12 cellular contexts compared by ENCODE assay signal in genomic region chr17:39920218-39921210, GRCh38. TPM values are rescaled to one million over a fixed set of nuclear protein-coding genes. Genes with fewer than 3 reads are reported as not detected.
A peak's percentile ranks its signal among the peaks of the same experiment; 100 is the strongest.
DNase-seq lines count a peak whose midpoint lies in the region; ATAC-seq and TF ChIP-seq lines count a peak whose summit lies in the region.
"Had no signal": no experiment of that assay in that cellular context is flagged by ENCODE, and none has a peak within 500 bp of the region (broad histone marks: within the 10 kb centered on the region; RNA-seq: fewer than 3 reads in every experiment).

No MANE protein-coding gene starts in this region.

- POLR2A ChIA-PET in RWPE1 (lab: Yijun Ruan, JAX; ENCODE audit: low non-redundant PET): no interaction called here

- ATAC-seq in GM19455 (IDR thresholded peaks at IDR 0.05; ENCODE audit: unreplicated experiment) (no peak), HG02642 (IDR thresholded peaks at IDR 0.05; ENCODE audit: poor library complexity, unreplicated experiment) (no peak)
- ATAC-seq: HCT116, heart left ventricle had no signal

- peaks cover 66% of the 10 kb centered on the region for H3K4me1 Mint-ChIP-seq in activated T-helper 2 cell treated with anti-CD3 and anti-CD28 coated beads, Interferon-gamma antibody, Interleukin-2, Interleukin-4, amounts not matched to agents 10 μg/mL and 5 μg/mL and 100 μg/mL, durations not matched to agents 14 hours and 24 hours and 36 hours (ENCODE audit: low read depth)

- CTCF ChIA-PET in RWPE1 (lab: Yijun Ruan, JAX): interaction anchor here (0.6 to 1.3 kb wide), 3 partner anchors 12 to 108 kb away, joined by 3 to 5 read pairs (median 3); no protein-coding TSS in a partner anchor

- peaks cover 58 to 78% (median 69%) of the 10 kb centered on the region in 10 experiments for H3K4me1 ChIP-seq in BLaER1 treated with 17β-estradiol and CSF1 and Interleukin-3, amounts not matched to agents 10 nM and 100 nM
- H3K4me1 ChIP-seq in spleen: peaks cover 9 to 73% (median 55%) of the 10 kb centered on the region in 6 donors

- TF ChIP-seq POLR2A in spleen (IDR thresholded peaks at IDR 0.05): no peak

- intact Hi-C loops in activated T-helper 2 cell treated with anti-CD3 and anti-CD28 coated beads, Interferon-gamma antibody, Interleukin-2, Interleukin-4, amounts not matched to agents 10 μg/mL and 5 μg/mL and 100 μg/mL, durations not matched to agents 14 hours and 24 hours and 36 hours (cut with micrococcal nuclease): no loop called here
- intact Hi-C loops in spleen (cut with DNase I; ENCODE audit: low total_unique reads): no loop called here

- H3K4me3 Mint-ChIP-seq in activated T-helper 2 cell treated with anti-CD3 and anti-CD28 coated beads, Interferon-gamma antibody, Interleukin-2, Interleukin-4, amounts not matched to agents 10 μg/mL and 5 μg/mL and 100 μg/mL, durations not matched to agents 14 hours and 24 hours and 36 hours (ENCODE audit: low read depth): peak overlapping the region; percentile 26

- DNase-seq in RWPE1 (ENCODE audit: low spot score) (no peak), spleen (peak; percentile 76), C1 segment of cervical spinal cord (lab: John Stamatoyannopoulos, UW) (no peak), NCI-H1436 treated with DMSO at 0.1 percent for 48 hours (lab: John Stamatoyannopoulos, UW) (no peak)
- no peak for DNase-seq in activated T-helper 2 cell treated with anti-CD3 and anti-CD28 coated beads, Interferon-gamma antibody, Interleukin-2, Interleukin-4, amounts not matched to agents 10 μg/mL and 5 μg/mL and 100 μg/mL, durations not matched to agents 14 hours and 24 hours and 36 hours (ENCODE audit: low spot score)
- DNase-seq: NCI-H226 had no signal

- no peaks in the 10 kb centered on the region for H3K9me3 Mint-ChIP-seq in activated T-helper 2 cell treated with anti-CD3 and anti-CD28 coated beads, Interferon-gamma antibody, Interleukin-2, Interleukin-4, amounts not matched to agents 10 μg/mL and 5 μg/mL and 100 μg/mL, durations not matched to agents 14 hours and 24 hours and 36 hours

- WGBS in spleen, 5 donors: 45 to 58% (median 55%) methylated on average over 15 to 19 of the region's 19 CpGs

- peak overlapping the region; percentile 96 to 100 (median 98) for H3K4me2 ChIP-seq in BLaER1 treated with 17β-estradiol and CSF1 and Interleukin-3, amounts not matched to agents 10 nM and 100 nM

- peaks cover 4 to 26% (median 18%) of the 10 kb centered on the region in 11 experiments; a peak in 16 of 22 replicates for H4K20me1 ChIP-seq in BLaER1 treated with 17β-estradiol and CSF1 and Interleukin-3, amounts not matched to agents 10 nM and 100 nM

- H3K9me3 ChIP-seq in BLaER1 treated with 17β-estradiol and CSF1 and Interleukin-3, amounts not matched to agents 10 nM and 100 nM (replicated peaks in 1 of 11): no peaks in the 10 kb centered on the region
- H3K9me3 ChIP-seq in spleen: no peaks in the 10 kb centered on the region
- H3K9me3 ChIP-seq: heart left ventricle had no signal

- peak overlapping the region; percentile 79 for H3K27ac Mint-ChIP-seq in activated T-helper 2 cell treated with anti-CD3 and anti-CD28 coated beads, Interferon-gamma antibody, Interleukin-2, Interleukin-4, amounts not matched to agents 10 μg/mL and 5 μg/mL and 100 μg/mL, durations not matched to agents 14 hours and 24 hours and 36 hours

- no peaks in the 10 kb centered on the region for H3K27me3 ChIP-seq in BLaER1 treated with 17β-estradiol and CSF1 and Interleukin-3, amounts not matched to agents 10 nM and 100 nM
- H3K27me3 ChIP-seq in spleen (replicated peaks in 1 of 7): no peaks in the 10 kb centered on the region
- H3K27me3 ChIP-seq: heart left ventricle had no signal

- H3K36me3 Mint-ChIP-seq in activated T-helper 2 cell treated with anti-CD3 and anti-CD28 coated beads, Interferon-gamma antibody, Interleukin-2, Interleukin-4, amounts not matched to agents 10 μg/mL and 5 μg/mL and 100 μg/mL, durations not matched to agents 14 hours and 24 hours and 36 hours (ENCODE audit: low read depth): peaks cover 87% of the 10 kb centered on the region

- TF ChIP-seq CTCF in RWPE1 (conservative IDR thresholded peaks at IDR 0.05; ENCODE audit: low read depth): no peak
- TF ChIP-seq CTCF in spleen (IDR thresholded peaks at IDR 0.05 in 8 of 11, conservative IDR thresholded peaks at IDR 0.05 in 3 of 11): no peak

- H3K27ac ChIP-seq in BLaER1 treated with 17β-estradiol and CSF1 and Interleukin-3, amounts not matched to agents 10 nM and 100 nM: peak overlapping the region; percentile 57 to 83 (median 74)
- peak overlapping the region; percentile 50 for H3K27ac ChIP-seq in RWPE1
- H3K27ac ChIP-seq in spleen: peak overlapping the region in 6 of 8 donors; percentile 43 to 76 (median 70)

- peak overlapping the region; percentile 52 to 91 (median 69) for H3K9ac ChIP-seq in BLaER1 treated with 17β-estradiol and CSF1 and Interleukin-3, amounts not matched to agents 10 nM and 100 nM

- H3K36me3 ChIP-seq in BLaER1 treated with 17β-estradiol and CSF1 and Interleukin-3, amounts not matched to agents 10 nM and 100 nM: peaks cover 31 to 58% (median 45%) of the 10 kb centered on the region in 11 experiments
- H3K36me3 ChIP-seq in spleen: peaks cover 3 to 69% (median 40%) of the 10 kb centered on the region in 6 donors

- no peaks in the 10 kb centered on the region for H3K27me3 Mint-ChIP-seq in activated T-helper 2 cell treated with anti-CD3 and anti-CD28 coated beads, Interferon-gamma antibody, Interleukin-2, Interleukin-4, amounts not matched to agents 10 μg/mL and 5 μg/mL and 100 μg/mL, durations not matched to agents 14 hours and 24 hours and 36 hours (ENCODE audit: low read depth)

- peak overlapping the region in 5 of 10 experiments; percentile 1 to 15 (median 7); a peak in 6 of 20 replicates for H3K4me3 ChIP-seq in BLaER1 treated with 17β-estradiol and CSF1 and Interleukin-3, amounts not matched to agents 10 nM and 100 nM
- peak overlapping the region in 1 of 8 donors; percentile 3 for H3K4me3 ChIP-seq in spleen
- H3K4me3 ChIP-seq: heart left ventricle had no signal

RNA-seq across cellular contexts. Expression of gene GSDMB, which starts 2.1 kb away (rescaled TPM):
- total RNA-seq in activated T-helper 2 cell treated with anti-CD3 and anti-CD28 coated beads, Interferon-gamma antibody, Interleukin-2, Interleukin-4, amounts not matched to agents 10 μg/mL and 5 μg/mL and 100 μg/mL, durations not matched to agents 14 hours and 24 hours and 36 hours: 24.6 and 26.3 TPM in 2 replicates
- total RNA-seq in spleen: 10 to 100 TPM; 15.4 to 30.0 (median 21.4) TPM
- 10 to 100 TPM; 13.1 to 41.9 (median 18.2) TPM for polyA plus RNA-seq in spleen

RNA-seq across cellular contexts. Expression of gene ORMDL3, which starts 6.9 kb away (rescaled TPM):
- total RNA-seq in activated T-helper 2 cell treated with anti-CD3 and anti-CD28 coated beads, Interferon-gamma antibody, Interleukin-2, Interleukin-4, amounts not matched to agents 10 μg/mL and 5 μg/mL and 100 μg/mL, durations not matched to agents 14 hours and 24 hours and 36 hours: 66.1 and 74.3 TPM in 2 replicates
- 10 to 100 TPM; 48.0 to 77.6 (median 58.2) TPM for total RNA-seq in spleen
- 10 to 100 TPM; 34.7 to 44.0 (median 40.5) TPM for polyA plus RNA-seq in spleen

RNA-seq across cellular contexts. Expression of gene LRRC3C, which starts 7.0 kb away (rescaled TPM):
- not detected in 2 replicates for total RNA-seq in activated T-helper 2 cell treated with anti-CD3 and anti-CD28 coated beads, Interferon-gamma antibody, Interleukin-2, Interleukin-4, amounts not matched to agents 10 μg/mL and 5 μg/mL and 100 μg/mL, durations not matched to agents 14 hours and 24 hours and 36 hours
- total RNA-seq in spleen: not detected
- polyA plus RNA-seq in spleen: under 1 TPM in 1 of 3 donors, not detected in 2; 0.08 TPM
- total RNA-seq: cardiac septum, heart left ventricle had no signal
- polyA plus RNA-seq: heart left ventricle had no signal

RNA-seq across cellular contexts. Expression of gene GSDMA, which starts 42.3 kb away (rescaled TPM):
- 0.11 and 0.53 TPM in 2 replicates for total RNA-seq in activated T-helper 2 cell treated with anti-CD3 and anti-CD28 coated beads, Interferon-gamma antibody, Interleukin-2, Interleukin-4, amounts not matched to agents 10 μg/mL and 5 μg/mL and 100 μg/mL, durations not matched to agents 14 hours and 24 hours and 36 hours
- total RNA-seq in spleen: 1 to 10 TPM in 1 of 7 donors, under 1 TPM in 4, not detected in 2; 0.30 to 1.2 (median 0.50) TPM
- polyA plus RNA-seq in spleen: under 1 TPM in 2 of 3 donors, not detected in 1; 0.07 to 0.24 TPM

RNA-seq across cellular contexts. Expression of gene ZPBP2, which starts 52.5 kb away (rescaled TPM):
- total RNA-seq in activated T-helper 2 cell treated with anti-CD3 and anti-CD28 coated beads, Interferon-gamma antibody, Interleukin-2, Interleukin-4, amounts not matched to agents 10 μg/mL and 5 μg/mL and 100 μg/mL, durations not matched to agents 14 hours and 24 hours and 36 hours: not detected in 2 replicates
- under 1 TPM in 3 of 7 donors, not detected in 4; 0.16 to 0.46 (median 0.17) TPM for total RNA-seq in spleen
- under 1 TPM; 0.22 to 0.29 (median 0.24) TPM for polyA plus RNA-seq in spleen
- total RNA-seq: cardiac septum, heart left ventricle had no signal
- polyA plus RNA-seq: heart left ventricle had no signal
